38 cellular contexts compared by ENCODE assay signal in genomic region chr15:52726195-52726594, GRCh38.
"Had no signal": no experiment of that assay in that cellular context is flagged by ENCODE, and none has a peak within 500 bp of the region (broad histone marks: within the 10 kb centered on the region; RNA-seq: fewer than 3 reads in every experiment).

No MANE protein-coding gene starts in this region.

- H3K4me3 Mint-ChIP-seq: activated naive CD4-positive, alpha-beta T cell treated with anti-CD3 and anti-CD28 coated beads for 36 hours; activated naive CD4-positive, alpha-beta T cell treated with anti-CD3 and anti-CD28 coated beads, Interleukin-2, amount 10 ng/mL, durations not matched to agents 7 days and 5 days; activated naive CD4-positive, alpha-beta T cell treated with anti-CD3 and anti-CD28 coated beads, Interleukin-2, amount 50 U/mL, for 24 hours; activated naive CD8-positive, alpha-beta T cell; activated naive CD8-positive, alpha-beta T cell treated with anti-CD3 and anti-CD28 coated beads for 36 hours; activated naive CD8-positive, alpha-beta T cell treated with anti-CD3 and anti-CD28 coated beads, Interleukin-2, amount 10 ng/mL, durations not matched to agents 7 days and 5 days; activated naive CD8-positive, alpha-beta T cell treated with anti-CD3 and anti-CD28 coated beads, Interleukin-2, amount 50 U/mL, for 24 hours; activated T-cell treated with anti-CD3 and anti-CD28 coated beads, Interleukin-2, amount 50 U/mL, for 24 hours; activated T-cell treated with anti-CD3 and anti-CD28 coated beads, Interleukin-2, amount 50 U/mL, for 4 hours; activated T-cell treated with anti-CD3 and anti-CD28 coated beads, Interleukin-2, amount 50 U/mL, for 72 hours; activated T-helper 1 cell treated with anti-CD3 and anti-CD28 coated beads, Interleukin-12 subunit alpha, Interleukin-12 subunit beta, Interleukin-2, Interleukin-4 antibody, amounts not matched to agents 30 ng/mL and 10 ng/mL and 1 ng/mL, durations not matched to agents 14 hours and 24 hours and 36 hours; activated T-helper 17 cell treated with anti-CD3 and anti-CD28 coated beads, Interleukin-2, amount 50 U/mL, for 72 hours; brain; central memory CD8-positive, alpha-beta T cell had no signal

- H3K27me3 Mint-ChIP-seq: activated naive CD4-positive, alpha-beta T cell treated with anti-CD3 and anti-CD28 coated beads, Interleukin-2, amount 50 U/mL, for 24 hours; activated naive CD8-positive, alpha-beta T cell; activated naive CD8-positive, alpha-beta T cell treated with anti-CD3 and anti-CD28 coated beads for 36 hours; activated naive CD8-positive, alpha-beta T cell treated with anti-CD3 and anti-CD28 coated beads, Interleukin-2, amount 50 U/mL, for 24 hours; activated T-cell treated with anti-CD3 and anti-CD28 coated beads, Interleukin-2, amount 50 U/mL, for 24 hours; central memory CD8-positive, alpha-beta T cell had no signal

- ATAC-seq: activated naive CD4-positive, alpha-beta T cell treated with anti-CD3 and anti-CD28 coated beads, Interleukin-2, amount 50 U/mL, for 72 hours; activated naive CD8-positive, alpha-beta T cell treated with anti-CD3 and anti-CD28 coated beads, Interleukin-2, amount 50 U/mL, for 24 hours; activated T-cell treated with anti-CD3 and anti-CD28 coated beads, Interleukin-2, amount 50 U/mL, for 4 hours; activated T-cell treated with anti-CD3 and anti-CD28 coated beads, Interleukin-2, amount 50 U/mL, for 72 hours; activated T-helper 17 cell treated with anti-CD3 and anti-CD28 coated beads, Interleukin-2, amount 50 U/mL, for 72 hours; body of pancreas had no signal

- H3K36me3 Mint-ChIP-seq: activated naive CD4-positive, alpha-beta T cell treated with anti-CD3 and anti-CD28 coated beads, Interleukin-2, amount 10 ng/mL, durations not matched to agents 7 days and 5 days; activated naive CD4-positive, alpha-beta T cell treated with anti-CD3 and anti-CD28 coated beads, Interleukin-2, amount 50 U/mL, for 24 hours; activated naive CD4-positive, alpha-beta T cell treated with anti-CD3 and anti-CD28 coated beads, Interleukin-2, amount 50 U/mL, for 72 hours; activated naive CD8-positive, alpha-beta T cell; activated naive CD8-positive, alpha-beta T cell treated with anti-CD3 and anti-CD28 coated beads for 36 hours; activated naive CD8-positive, alpha-beta T cell treated with anti-CD3 and anti-CD28 coated beads, Interleukin-2, amount 10 ng/mL, durations not matched to agents 7 days and 5 days; brain had no signal

- H3K4me3 ChIP-seq: adrenal gland, ascending aorta, body of pancreas, breast epithelium, cardiac muscle cell had no signal

- H3K9me3 ChIP-seq: adrenal gland, ascending aorta, body of pancreas, breast epithelium had no signal

- H3K27ac Mint-ChIP-seq: activated naive CD4-positive, alpha-beta T cell treated with anti-CD3 and anti-CD28 coated beads for 36 hours; activated naive CD4-positive, alpha-beta T cell treated with anti-CD3 and anti-CD28 coated beads, Interleukin-2, amount 10 ng/mL, durations not matched to agents 7 days and 5 days; activated naive CD4-positive, alpha-beta T cell treated with anti-CD3 and anti-CD28 coated beads, Interleukin-2, amount 50 U/mL, for 24 hours; activated naive CD4-positive, alpha-beta T cell treated with anti-CD3 and anti-CD28 coated beads, Interleukin-2, amount 50 U/mL, for 72 hours; activated naive CD8-positive, alpha-beta T cell; activated naive CD8-positive, alpha-beta T cell treated with anti-CD3 and anti-CD28 coated beads for 36 hours; activated naive CD8-positive, alpha-beta T cell treated with anti-CD3 and anti-CD28 coated beads, Interleukin-2, amount 10 ng/mL, durations not matched to agents 7 days and 5 days; activated naive CD8-positive, alpha-beta T cell treated with anti-CD3 and anti-CD28 coated beads, Interleukin-2, amount 50 U/mL, for 24 hours; activated T-cell treated with anti-CD3 and anti-CD28 coated beads, Interleukin-2, amount 50 U/mL, for 24 hours; activated T-cell treated with anti-CD3 and anti-CD28 coated beads, Interleukin-2, amount 50 U/mL, for 72 hours; activated T-helper 1 cell treated with anti-CD3 and anti-CD28 coated beads, Interleukin-12 subunit alpha, Interleukin-12 subunit beta, Interleukin-2, Interleukin-4 antibody, amounts not matched to agents 30 ng/mL and 10 ng/mL and 1 ng/mL, durations not matched to agents 14 hours and 24 hours and 36 hours; activated T-helper 17 cell treated with anti-CD3 and anti-CD28 coated beads, Interleukin-2, amount 50 U/mL, for 72 hours; activated T-helper 2 cell treated with anti-CD3 and anti-CD28 coated beads, Interferon-gamma antibody, Interleukin-2, Interleukin-4, amounts not matched to agents 10 μg/mL and 5 μg/mL and 100 μg/mL, durations not matched to agents 14 hours and 24 hours and 36 hours; brain had no signal

- H3K27ac ChIP-seq: adrenal gland, ascending aorta, body of pancreas, brain microvascular endothelial cell, breast epithelium, cardiac muscle cell had no signal

- H3K36me3 ChIP-seq: adrenal gland, ascending aorta, brain microvascular endothelial cell, breast epithelium, cardiac muscle cell had no signal

- DNase-seq: activated effector memory CD4-positive, alpha-beta T cell treated with anti-CD3 and anti-CD28 coated beads, Interleukin-2, amount 50 U/mL, for 16 hours; activated effector memory CD4-positive, alpha-beta T cell treated with Interleukin-2 at 50 U/mL for 16 hours; activated gamma-delta T cell; activated gamma-delta T cell treated with Interleukin-2 at 50 U/mL for 16 hours; activated naive CD4-positive, alpha-beta T cell; activated naive CD4-positive, alpha-beta T cell treated with anti-CD3 and anti-CD28 coated beads for 36 hours; activated naive CD4-positive, alpha-beta T cell treated with anti-CD3 and anti-CD28 coated beads, Interleukin-2, amount 10 ng/mL, durations not matched to agents 7 days and 5 days; activated naive CD4-positive, alpha-beta T cell treated with anti-CD3 and anti-CD28 coated beads, Interleukin-2, amount 50 U/mL, for 16 hours; activated naive CD4-positive, alpha-beta T cell treated with Interleukin-2 at 50 U/mL for 16 hours; activated naive CD8-positive, alpha-beta T cell treated with anti-CD3 and anti-CD28 coated beads for 36 hours; activated naive CD8-positive, alpha-beta T cell treated with anti-CD3 and anti-CD28 coated beads, Interleukin-2, amount 10 ng/mL, durations not matched to agents 7 days and 5 days; activated naive CD8-positive, alpha-beta T cell treated with anti-CD3 and anti-CD28 coated beads, Interleukin-2, amount 50 U/mL, for 24 hours; activated T-cell treated with anti-CD3 and anti-CD28 coated beads, Interleukin-2, amount 50 U/mL, for 1 hour; activated T-cell treated with anti-CD3 and anti-CD28 coated beads, Interleukin-2, amount 50 U/mL, for 24 hours; activated T-cell treated with anti-CD3 and anti-CD28 coated beads, Interleukin-2, amount 50 U/mL, for 4 hours; activated T-cell treated with anti-CD3 and anti-CD28 coated beads, Interleukin-2, amount 50 U/mL, for 48 hours; activated T-cell treated with anti-CD3 and anti-CD28 coated beads, Interleukin-2, amount 50 U/mL, for 72 hours; adrenal gland; amniotic stem cell; amygdala; anterior cingulate cortex; aorta; body of pancreas; brain microvascular endothelial cell; caudate nucleus; central memory CD4-positive, alpha-beta T cell; cerebellar nuclear complex had no signal

- H3K4me1 ChIP-seq: ascending aorta, breast epithelium had no signal
